17 cellular contexts compared by ENCODE assay signal in the genomic region with DNA sequence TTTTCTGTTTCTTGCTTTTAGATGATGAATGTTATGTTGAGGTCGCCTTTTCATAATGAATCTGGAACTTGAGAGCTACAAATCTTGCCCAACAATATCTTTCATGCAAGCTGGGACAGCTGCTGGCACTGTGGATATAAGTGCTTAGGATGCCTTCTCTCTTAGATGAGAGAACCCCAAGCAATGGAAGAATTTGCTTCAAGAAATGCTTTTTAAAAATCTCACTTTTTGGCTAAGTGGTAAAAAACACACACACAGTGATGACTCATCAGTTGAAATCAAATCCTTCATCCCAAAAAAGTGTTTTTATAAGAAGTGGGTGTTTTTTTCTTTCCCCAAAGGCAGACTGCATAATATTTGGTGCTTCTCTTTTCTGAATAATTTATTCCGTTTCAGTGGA. TPM values are rescaled to one million over a fixed set of nuclear protein-coding genes. Genes with fewer than 3 reads are reported as not detected.
DNase-seq lines count a peak whose midpoint lies in the region; ATAC-seq and TF ChIP-seq lines count a peak whose summit lies in the region.
"Had no signal": no experiment of that assay in that cellular context is flagged by ENCODE, and none has a peak within 500 bp of the region (broad histone marks: within the 10 kb centered on the region; RNA-seq: fewer than 3 reads in every experiment).

No MANE protein-coding gene starts in this region.

- TF ChIP-seq CTCF in HFFc6 (IDR thresholded peaks at IDR 0.05) (no peak), thoracic aorta (IDR thresholded peaks at IDR 0.05) (no peak)

- H3K4me1 Mint-ChIP-seq in HFFc6 (ENCODE audit: low read depth): peaks cover 31% of the 10 kb centered on the region
- H3K4me1 Mint-ChIP-seq: activated naive CD8-positive, alpha-beta T cell treated with anti-CD3 and anti-CD28 coated beads, Interleukin-2, amount 10 ng/mL, durations not matched to agents 7 days and 5 days; CD4-positive, alpha-beta memory T cell; naive B cell; stimulated activated naive B cell treated with anti-CD40 and anti-IgM and Interleukin-4, amounts not matched to agents 10 μg/mL and 1 μg/mL and 100 μg/mL, for 72 hours had no signal

- H3K27me3 Mint-ChIP-seq in HFFc6 (ENCODE audit: insufficient read depth): no peaks in the 10 kb centered on the region; the same call in 1 of the 2 replicates

- ATAC-seq in thoracic aorta (ENCODE audit: insufficient number of reproducible peaks, low FRiP score, low read depth) (no peak), left lobe of liver (no peak)
- ATAC-seq: stimulated activated naive B cell treated with anti-CD40 and anti-IgM and Interleukin-4, amounts not matched to agents 10 μg/mL and 1 μg/mL and 100 μg/mL, for 72 hours had no signal

- no peak overlapping the region; the same call in 1 of the 2 replicates for H3K4me3 Mint-ChIP-seq in HFFc6
- H3K4me3 Mint-ChIP-seq: activated naive CD8-positive, alpha-beta T cell treated with anti-CD3 and anti-CD28 coated beads, Interleukin-2, amount 10 ng/mL, durations not matched to agents 7 days and 5 days; CD4-positive, alpha-beta memory T cell; naive B cell; stimulated activated naive B cell treated with anti-CD40 and anti-IgM and Interleukin-4, amounts not matched to agents 10 μg/mL and 1 μg/mL and 100 μg/mL, for 72 hours had no signal

- H3K27ac ChIP-seq in layer of hippocampus (ENCODE audit: low read depth, low read length): peak overlapping the region; percentile 40
- H3K27ac ChIP-seq in thoracic aorta: peak overlapping the region; percentile 54 to 71
- no peak overlapping the region for H3K27ac ChIP-seq in SJCRH30
- no peak overlapping the region for H3K27ac ChIP-seq in substantia nigra (ENCODE audit: low read depth, low read length, poor library complexity, severe bottlenecking)
- H3K27ac ChIP-seq: HL-60, VCaP had no signal

- no peaks in the 10 kb centered on the region for H3K36me3 ChIP-seq in thoracic aorta
- H3K36me3 ChIP-seq in SJCRH30: no peaks in the 10 kb centered on the region

- H3K9me3 ChIP-seq in thoracic aorta (no peaks in the 10 kb centered on the region), SJCRH30 (replicated peaks) (no peaks in the 10 kb centered on the region)

- H3K9me3 Mint-ChIP-seq in HFFc6: peaks cover 6% of the 10 kb centered on the region

- peak; percentile 36 for DNase-seq in HFFc6
- DNase-seq in dedifferentiated amniotic fluid mesenchymal stem cell (ENCODE audit: extremely low spot score): peak; percentile 89
- DNase-seq in thoracic aorta (ENCODE audit: low spot score): no peak
- no peak for DNase-seq in SJCRH30
- DNase-seq in NCI-H82 treated with DMSO at 0.1 percent for 48 hours (lab: John Stamatoyannopoulos, UW; ENCODE audit: unreplicated experiment): no peak
- DNase-seq in substantia nigra (lab: John Stamatoyannopoulos, UW): no peak
- DNase-seq in left lobe of liver (ENCODE audit: low spot score): no peak
- DNase-seq: activated naive CD8-positive, alpha-beta T cell treated with anti-CD3 and anti-CD28 coated beads, Interleukin-2, amount 10 ng/mL, durations not matched to agents 7 days and 5 days; CD4-positive, alpha-beta memory T cell; cortex of kidney; Kasumi-1; naive B cell; NCI-H2029 treated with DMSO at 0.1 percent for 48 hours; stimulated activated naive B cell treated with anti-CD40 and anti-IgM and Interleukin-4, amounts not matched to agents 10 μg/mL and 1 μg/mL and 100 μg/mL, for 72 hours had no signal

- H3K27me3 ChIP-seq in layer of hippocampus (ENCODE audit: control insufficient read depth, insufficient read depth, low read length) (no peaks in the 10 kb centered on the region), thoracic aorta (replicated peaks; ENCODE audit: insufficient read depth) (no peaks in the 10 kb centered on the region), SJCRH30 (no peaks in the 10 kb centered on the region)

- H3K4me1 ChIP-seq in thoracic aorta (ENCODE audit: control insufficient read depth in 1 of 2, low read depth in 2 of 2) (peaks cover 28 to 50% of the 10 kb centered on the region in 2 donors), SJCRH30 (no peaks in the 10 kb centered on the region)

- H3K36me3 Mint-ChIP-seq in HFFc6 (ENCODE audit: low read depth): peaks cover 11% of the 10 kb centered on the region
- H3K36me3 Mint-ChIP-seq: activated naive CD8-positive, alpha-beta T cell treated with anti-CD3 and anti-CD28 coated beads, Interleukin-2, amount 10 ng/mL, durations not matched to agents 7 days and 5 days had no signal

- peak overlapping the region; percentile 26 for H3K4me3 ChIP-seq in thoracic aorta
- H3K4me3 ChIP-seq in SJCRH30: no peak overlapping the region

- H3K27ac Mint-ChIP-seq in HFFc6: peak overlapping the region; percentile 58
- H3K27ac Mint-ChIP-seq: activated naive CD8-positive, alpha-beta T cell treated with anti-CD3 and anti-CD28 coated beads, Interleukin-2, amount 10 ng/mL, durations not matched to agents 7 days and 5 days; CD4-positive, alpha-beta memory T cell; naive B cell; stimulated activated naive B cell treated with anti-CD40 and anti-IgM and Interleukin-4, amounts not matched to agents 10 μg/mL and 1 μg/mL and 100 μg/mL, for 72 hours had no signal

RNA-seq across cellular contexts. Expression of a gene that starts 38.4 kb away (rescaled TPM):
- 1 to 10 TPM; 5.5 to 7.2 (median 6.4) TPM for total RNA-seq in HFFc6 (2021; fragmentation: NEBNext Ultra II Directional; extraction: Animal tissue kit (Norgen Biotek cat#: 25700))
- 100 to 1,000 TPM; 157 to 167 TPM for total RNA-seq in thoracic aorta
- total RNA-seq in SJCRH30 (2014; rRNA removed; shearing (Covaris generic)): 0.10 TPM in 1 of 2 replicates, not detected in the other
- total RNA-seq in left lobe of liver: 2.7 TPM
- total RNA-seq: activated naive CD8-positive, alpha-beta T cell treated with anti-CD3 and anti-CD28 coated beads, Interleukin-2, amount 10 ng/mL, durations not matched to agents 7 days and 5 days; CD4-positive, alpha-beta memory T cell had no signal

Comparison
In these comparisons a context has a peak if more than half of its experiments do, and no peak if none do; other contexts are left out.
1. DNase-seq: peak in HFFc6 (single experiment) and dedifferentiated amniotic fluid mesenchymal stem cell (single experiment); none in thoracic aorta (single experiment), SJCRH30 (0 of 2), NCI-H82 treated with DMSO at 0.1 percent for 48 hours (single experiment), substantia nigra (0 of 49) and left lobe of liver (single experiment).
2. H3K27ac ChIP-seq: peak in layer of hippocampus (single experiment) and thoracic aorta (2 of 2); none in SJCRH30 (single experiment) and substantia nigra (single experiment).
3. RNA of a gene that starts 38.4 kb away (total RNA-seq): 157 to 167 TPM in thoracic aorta; 5.5 to 7.2 TPM in HFFc6, 2.7 TPM in left lobe of liver (single experiment) and 0.10 TPM in SJCRH30; every median in the first group is over 10 times any median in the second.